In the genomic region with DNA sequence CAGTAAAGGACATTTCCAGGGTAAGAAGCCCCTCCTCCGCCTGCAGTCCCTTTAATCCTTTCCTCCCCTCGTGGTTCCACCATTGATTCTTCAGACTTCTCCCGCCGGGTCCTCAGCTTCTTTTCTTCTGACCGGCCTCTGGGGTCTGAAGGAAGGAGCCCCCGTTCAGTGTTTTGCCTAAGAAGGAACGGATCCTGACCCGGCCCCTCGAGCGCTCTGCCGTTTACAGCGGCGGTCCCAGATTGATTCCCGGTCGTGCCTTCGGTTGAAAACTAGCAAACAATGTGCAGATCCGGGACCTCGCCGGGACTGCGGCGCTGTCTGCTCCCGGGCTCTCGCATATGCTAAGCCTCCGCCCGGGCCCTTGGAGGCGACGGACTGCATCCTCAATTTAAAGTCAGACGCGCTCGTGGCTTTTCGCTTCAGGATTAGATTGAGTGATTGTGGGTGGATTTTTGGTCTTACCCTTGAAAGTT, we compare ENCODE assay signal across 2 cellular contexts.
TF ChIP-seq lines count a peak whose summit lies in the region.

No MANE protein-coding gene starts in this region.

TF ChIP-seq in GM23338, 12 proteins besides CTCF, POLR2A, EP300 and RAD21 (continues in another document):
- TF ChIP-seq ZNF331 (CRISPR knock-in tag; IDR thresholded peaks at IDR 0.05; ENCODE audit: low read depth), result no peak
- no peak for TF ChIP-seq POLR2AphosphoS5 (IDR thresholded peaks at IDR 0.05; ENCODE audit: low read depth)
- no peak for TF ChIP-seq STAT1 (IDR thresholded peaks at IDR 0.05; ENCODE audit: unreplicated experiment)
- TF ChIP-seq, protein P1, sequence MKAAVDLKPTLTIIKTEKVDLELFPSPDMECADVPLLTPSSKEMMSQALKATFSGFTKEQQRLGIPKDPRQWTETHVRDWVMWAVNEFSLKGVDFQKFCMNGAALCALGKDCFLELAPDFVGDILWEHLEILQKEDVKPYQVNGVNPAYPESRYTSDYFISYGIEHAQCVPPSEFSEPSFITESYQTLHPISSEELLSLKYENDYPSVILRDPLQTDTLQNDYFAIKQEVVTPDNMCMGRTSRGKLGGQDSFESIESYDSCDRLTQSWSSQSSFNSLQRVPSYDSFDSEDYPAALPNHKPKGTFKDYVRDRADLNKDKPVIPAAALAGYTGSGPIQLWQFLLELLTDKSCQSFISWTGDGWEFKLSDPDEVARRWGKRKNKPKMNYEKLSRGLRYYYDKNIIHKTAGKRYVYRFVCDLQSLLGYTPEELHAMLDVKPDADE (IDR thresholded peaks at IDR 0.05), result no peak
- TF ChIP-seq NANOG (IDR thresholded peaks at IDR 0.05; ENCODE audit: borderline replicate concordance), result no peak
- TF ChIP-seq, protein P2, sequence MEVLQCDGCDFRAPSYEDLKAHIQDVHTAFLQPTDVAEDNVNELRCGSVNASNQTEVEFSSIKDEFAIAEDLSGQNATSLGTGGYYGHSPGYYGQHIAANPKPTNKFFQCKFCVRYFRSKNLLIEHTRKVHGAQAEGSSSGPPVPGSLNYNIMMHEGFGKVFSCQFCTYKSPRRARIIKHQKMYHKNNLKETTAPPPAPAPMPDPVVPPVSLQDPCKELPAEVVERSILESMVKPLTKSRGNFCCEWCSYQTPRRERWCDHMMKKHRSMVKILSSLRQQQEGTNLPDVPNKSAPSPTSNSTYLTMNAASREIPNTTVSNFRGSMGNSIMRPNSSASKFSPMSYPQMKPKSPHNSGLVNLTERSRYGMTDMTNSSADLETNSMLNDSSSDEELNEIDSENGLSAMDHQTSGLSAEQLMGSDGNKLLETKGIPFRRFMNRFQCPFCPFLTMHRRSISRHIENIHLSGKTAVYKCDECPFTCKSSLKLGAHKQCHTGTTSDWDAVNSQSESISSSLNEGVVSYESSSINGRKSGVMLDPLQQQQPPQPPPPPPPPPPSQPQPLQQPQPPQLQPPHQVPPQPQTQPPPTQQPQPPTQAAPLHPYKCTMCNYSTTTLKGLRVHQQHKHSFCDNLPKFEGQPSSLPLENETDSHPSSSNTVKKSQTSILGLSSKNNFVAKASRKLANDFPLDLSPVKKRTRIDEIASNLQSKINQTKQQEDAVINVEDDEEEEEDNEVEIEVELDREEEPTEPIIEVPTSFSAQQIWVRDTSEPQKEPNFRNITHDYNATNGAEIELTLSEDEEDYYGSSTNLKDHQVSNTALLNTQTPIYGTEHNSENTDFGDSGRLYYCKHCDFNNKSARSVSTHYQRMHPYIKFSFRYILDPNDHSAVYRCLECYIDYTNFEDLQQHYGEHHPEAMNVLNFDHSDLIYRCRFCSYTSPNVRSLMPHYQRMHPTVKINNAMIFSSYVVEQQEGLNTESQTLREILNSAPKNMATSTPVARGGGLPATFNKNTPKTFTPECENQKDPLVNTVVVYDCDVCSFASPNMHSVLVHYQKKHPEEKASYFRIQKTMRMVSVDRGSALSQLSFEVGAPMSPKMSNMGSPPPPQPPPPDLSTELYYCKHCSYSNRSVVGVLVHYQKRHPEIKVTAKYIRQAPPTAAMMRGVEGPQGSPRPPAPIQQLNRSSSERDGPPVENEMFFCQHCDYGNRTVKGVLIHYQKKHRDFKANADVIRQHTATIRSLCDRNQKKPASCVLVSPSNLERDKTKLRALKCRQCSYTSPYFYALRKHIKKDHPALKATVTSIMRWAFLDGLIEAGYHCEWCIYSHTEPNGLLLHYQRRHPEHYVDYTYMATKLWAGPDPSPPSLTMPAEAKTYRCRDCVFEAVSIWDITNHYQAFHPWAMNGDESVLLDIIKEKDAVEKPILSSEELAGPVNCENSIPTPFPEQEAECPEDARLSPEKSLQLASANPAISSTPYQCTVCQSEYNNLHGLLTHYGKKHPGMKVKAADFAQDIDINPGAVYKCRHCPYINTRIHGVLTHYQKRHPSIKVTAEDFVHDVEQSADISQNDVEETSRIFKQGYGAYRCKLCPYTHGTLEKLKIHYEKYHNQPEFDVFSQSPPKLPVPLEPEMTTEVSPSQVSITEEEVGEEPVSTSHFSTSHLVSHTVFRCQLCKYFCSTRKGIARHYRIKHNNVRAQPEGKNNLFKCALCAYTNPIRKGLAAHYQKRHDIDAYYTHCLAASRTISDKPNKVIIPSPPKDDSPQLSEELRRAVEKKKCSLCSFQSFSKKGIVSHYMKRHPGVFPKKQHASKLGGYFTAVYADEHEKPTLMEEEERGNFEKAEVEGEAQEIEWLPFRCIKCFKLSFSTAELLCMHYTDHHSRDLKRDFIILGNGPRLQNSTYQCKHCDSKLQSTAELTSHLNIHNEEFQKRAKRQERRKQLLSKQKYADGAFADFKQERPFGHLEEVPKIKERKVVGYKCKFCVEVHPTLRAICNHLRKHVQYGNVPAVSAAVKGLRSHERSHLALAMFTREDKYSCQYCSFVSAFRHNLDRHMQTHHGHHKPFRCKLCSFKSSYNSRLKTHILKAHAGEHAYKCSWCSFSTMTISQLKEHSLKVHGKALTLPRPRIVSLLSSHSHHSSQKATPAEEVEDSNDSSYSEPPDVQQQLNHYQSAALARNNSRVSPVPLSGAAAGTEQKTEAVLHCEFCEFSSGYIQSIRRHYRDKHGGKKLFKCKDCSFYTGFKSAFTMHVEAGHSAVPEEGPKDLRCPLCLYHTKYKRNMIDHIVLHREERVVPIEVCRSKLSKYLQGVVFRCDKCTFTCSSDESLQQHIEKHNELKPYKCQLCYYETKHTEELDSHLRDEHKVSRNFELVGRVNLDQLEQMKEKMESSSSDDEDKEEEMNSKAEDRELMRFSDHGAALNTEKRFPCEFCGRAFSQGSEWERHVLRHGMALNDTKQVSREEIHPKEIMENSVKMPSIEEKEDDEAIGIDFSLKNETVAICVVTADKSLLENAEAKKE (CRISPR knock-in tag; IDR thresholded peaks at IDR 0.05), result no peak
- no peak for TF ChIP-seq REST (IDR thresholded peaks at IDR 0.05; ENCODE audit: unreplicated experiment)
- TF ChIP-seq CREB1 (CRISPR knock-in tag; IDR thresholded peaks at IDR 0.05; ENCODE audit: low read depth), result no peak
- TF ChIP-seq EZH2phosphoT487 (IDR thresholded peaks at IDR 0.05; ENCODE audit: unreplicated experiment), result no peak

TF ChIP-seq in HepG2, 621 proteins besides CTCF, POLR2A, EP300 and RAD21 (continues in another document):
- TF ChIP-seq TGIF2 (CRISPR knock-in tag; IDR thresholded peaks at IDR 0.05), result 0 out of 2 replicates have a peak, but pooled peaks have one; percentile 35
- no peak for TF ChIP-seq ZNF737 (CRISPR knock-in tag; IDR thresholded peaks at IDR 0.05; ENCODE audit: borderline replicate concordance)
- no peak for TF ChIP-seq ZNF569 (CRISPR knock-in tag; IDR thresholded peaks at IDR 0.05; ENCODE audit: borderline replicate concordance)
- TF ChIP-seq, protein P3, sequence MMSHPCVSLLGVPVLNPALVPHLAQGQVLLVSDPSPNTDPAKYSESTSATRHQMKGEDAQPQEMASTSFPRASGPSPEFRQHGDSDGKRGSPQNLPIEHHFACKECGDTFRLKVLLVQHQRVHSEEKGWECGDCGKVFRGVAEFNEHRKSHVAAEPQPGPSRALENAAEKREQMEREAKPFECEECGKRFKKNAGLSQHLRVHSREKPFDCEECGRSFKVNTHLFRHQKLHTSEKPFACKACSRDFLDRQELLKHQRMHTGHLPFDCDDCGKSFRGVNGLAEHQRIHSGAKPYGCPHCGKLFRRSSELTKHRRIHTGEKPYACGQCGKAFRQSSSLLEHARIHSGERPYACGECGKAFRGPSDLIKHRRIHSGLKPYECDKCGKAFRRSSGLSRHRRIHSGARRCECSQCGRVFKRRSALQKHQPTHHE (CRISPR knock-in tag; IDR thresholded peaks at IDR 0.05; ENCODE audit: borderline replicate concordance), result no peak
- TF ChIP-seq, protein P4, sequence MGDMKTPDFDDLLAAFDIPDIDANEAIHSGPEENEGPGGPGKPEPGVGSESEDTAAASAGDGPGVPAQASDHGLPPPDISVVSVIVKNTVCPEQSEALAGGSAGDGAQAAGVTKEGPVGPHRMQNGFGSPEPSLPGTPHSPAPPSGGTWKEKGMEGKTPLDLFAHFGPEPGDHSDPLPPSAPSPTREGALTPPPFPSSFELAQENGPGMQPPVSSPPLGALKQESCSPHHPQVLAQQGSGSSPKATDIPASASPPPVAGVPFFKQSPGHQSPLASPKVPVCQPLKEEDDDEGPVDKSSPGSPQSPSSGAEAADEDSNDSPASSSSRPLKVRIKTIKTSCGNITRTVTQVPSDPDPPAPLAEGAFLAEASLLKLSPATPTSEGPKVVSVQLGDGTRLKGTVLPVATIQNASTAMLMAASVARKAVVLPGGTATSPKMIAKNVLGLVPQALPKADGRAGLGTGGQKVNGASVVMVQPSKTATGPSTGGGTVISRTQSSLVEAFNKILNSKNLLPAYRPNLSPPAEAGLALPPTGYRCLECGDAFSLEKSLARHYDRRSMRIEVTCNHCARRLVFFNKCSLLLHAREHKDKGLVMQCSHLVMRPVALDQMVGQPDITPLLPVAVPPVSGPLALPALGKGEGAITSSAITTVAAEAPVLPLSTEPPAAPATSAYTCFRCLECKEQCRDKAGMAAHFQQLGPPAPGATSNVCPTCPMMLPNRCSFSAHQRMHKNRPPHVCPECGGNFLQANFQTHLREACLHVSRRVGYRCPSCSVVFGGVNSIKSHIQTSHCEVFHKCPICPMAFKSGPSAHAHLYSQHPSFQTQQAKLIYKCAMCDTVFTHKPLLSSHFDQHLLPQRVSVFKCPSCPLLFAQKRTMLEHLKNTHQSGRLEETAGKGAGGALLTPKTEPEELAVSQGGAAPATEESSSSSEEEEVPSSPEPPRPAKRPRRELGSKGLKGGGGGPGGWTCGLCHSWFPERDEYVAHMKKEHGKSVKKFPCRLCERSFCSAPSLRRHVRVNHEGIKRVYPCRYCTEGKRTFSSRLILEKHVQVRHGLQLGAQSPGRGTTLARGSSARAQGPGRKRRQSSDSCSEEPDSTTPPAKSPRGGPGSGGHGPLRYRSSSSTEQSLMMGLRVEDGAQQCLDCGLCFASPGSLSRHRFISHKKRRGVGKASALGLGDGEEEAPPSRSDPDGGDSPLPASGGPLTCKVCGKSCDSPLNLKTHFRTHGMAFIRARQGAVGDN (CRISPR knock-in tag; IDR thresholded peaks at IDR 0.05), result peak; percentile 25; the same call in 1 of the 2 replicates
- no peak for TF ChIP-seq KLF6 (CRISPR knock-in tag; IDR thresholded peaks at IDR 0.05)
- TF ChIP-seq ZBTB49 (CRISPR knock-in tag; IDR thresholded peaks at IDR 0.05; ENCODE audit: borderline replicate concordance), result no peak
- TF ChIP-seq ZNF672 (CRISPR knock-in tag; IDR thresholded peaks at IDR 0.05), result no peak
- TF ChIP-seq ZC3H13 (CRISPR knock-in tag; IDR thresholded peaks at IDR 0.05), result no peak
- TF ChIP-seq CC2D1A (CRISPR knock-in tag; IDR thresholded peaks at IDR 0.05), result no peak
- peak; percentile 47 for TF ChIP-seq ZEB1 (IDR thresholded peaks at IDR 0.05; ENCODE audit: insufficient replicate concordance, low read depth)
- no peak for TF ChIP-seq PRPF4 (IDR thresholded peaks at IDR 0.05; ENCODE audit: low read depth, low read length, poor library complexity, severe bottlenecking)
- TF ChIP-seq KMT2A (CRISPR knock-in tag; IDR thresholded peaks at IDR 0.05), result peak; percentile 83
- no peak for TF ChIP-seq ZNF235 (CRISPR knock-in tag; IDR thresholded peaks at IDR 0.05; ENCODE audit: borderline replicate concordance)
- TF ChIP-seq, protein P5, sequence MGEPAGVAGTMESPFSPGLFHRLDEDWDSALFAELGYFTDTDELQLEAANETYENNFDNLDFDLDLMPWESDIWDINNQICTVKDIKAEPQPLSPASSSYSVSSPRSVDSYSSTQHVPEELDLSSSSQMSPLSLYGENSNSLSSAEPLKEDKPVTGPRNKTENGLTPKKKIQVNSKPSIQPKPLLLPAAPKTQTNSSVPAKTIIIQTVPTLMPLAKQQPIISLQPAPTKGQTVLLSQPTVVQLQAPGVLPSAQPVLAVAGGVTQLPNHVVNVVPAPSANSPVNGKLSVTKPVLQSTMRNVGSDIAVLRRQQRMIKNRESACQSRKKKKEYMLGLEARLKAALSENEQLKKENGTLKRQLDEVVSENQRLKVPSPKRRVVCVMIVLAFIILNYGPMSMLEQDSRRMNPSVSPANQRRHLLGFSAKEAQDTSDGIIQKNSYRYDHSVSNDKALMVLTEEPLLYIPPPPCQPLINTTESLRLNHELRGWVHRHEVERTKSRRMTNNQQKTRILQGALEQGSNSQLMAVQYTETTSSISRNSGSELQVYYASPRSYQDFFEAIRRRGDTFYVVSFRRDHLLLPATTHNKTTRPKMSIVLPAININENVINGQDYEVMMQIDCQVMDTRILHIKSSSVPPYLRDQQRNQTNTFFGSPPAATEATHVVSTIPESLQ (CRISPR knock-in tag; conservative IDR thresholded peaks at IDR 0.05), result no peak
- TF ChIP-seq ZFP90 (CRISPR knock-in tag; IDR thresholded peaks at IDR 0.05; ENCODE audit: borderline replicate concordance), result no peak
- TF ChIP-seq TBX2 (CRISPR knock-in tag; IDR thresholded peaks at IDR 0.05; ENCODE audit: borderline replicate concordance), result no peak; the same call in 1 of the 2 replicates
- no peak for TF ChIP-seq BCL3 (CRISPR knock-in tag; IDR thresholded peaks at IDR 0.05)
- no peak for TF ChIP-seq E2F1 (CRISPR knock-in tag; IDR thresholded peaks at IDR 0.05)
- TF ChIP-seq ZFP36 (IDR thresholded peaks at IDR 0.05; ENCODE audit: borderline replicate concordance, low read depth, low read length, partially characterized antibody), result no peak
